Comparison of ENCODE assay signal across 1 cellular context in the genomic region with DNA sequence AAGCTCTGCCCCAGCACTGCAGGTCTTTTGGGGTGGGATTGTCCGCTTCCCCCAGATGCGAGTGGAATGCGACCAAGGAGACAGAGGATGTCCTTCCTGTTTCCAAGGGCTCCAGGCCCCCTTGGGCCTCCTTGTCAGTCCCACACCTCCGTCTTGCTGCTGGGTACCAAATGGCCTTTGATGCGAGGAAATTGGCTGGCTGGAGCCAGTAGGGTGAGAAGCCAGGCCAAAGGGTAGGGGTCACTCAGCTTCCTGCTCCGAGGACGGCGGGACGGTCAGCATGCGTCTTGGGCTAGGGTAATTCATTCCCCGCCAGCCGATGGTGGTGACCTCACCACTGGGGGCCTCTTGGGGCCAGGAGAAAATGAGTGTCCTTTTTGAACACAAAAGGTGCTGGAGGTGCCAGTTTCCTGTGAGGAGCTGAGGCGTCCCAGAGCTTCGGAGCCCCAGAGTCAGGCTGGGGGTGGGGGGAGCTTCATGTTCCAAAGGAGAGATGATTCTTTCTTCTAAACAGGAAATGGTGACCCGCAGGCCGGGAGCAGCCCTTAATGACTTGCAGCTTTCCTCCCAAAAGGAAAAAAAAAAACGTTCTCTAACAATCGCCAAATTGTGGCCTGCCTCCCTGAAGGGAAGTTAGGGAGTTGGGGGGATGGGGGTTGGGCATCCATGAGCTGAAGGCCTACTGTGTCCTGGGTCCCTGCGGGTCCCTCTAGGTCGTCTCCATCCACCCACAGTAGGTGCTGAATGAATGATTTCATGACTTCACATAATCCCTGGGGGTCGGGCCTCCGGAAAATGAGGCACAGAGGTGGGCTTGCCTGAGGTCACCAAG.
TF ChIP-seq lines count a peak whose summit lies in the region.

No MANE protein-coding gene starts in this region.

TF ChIP-seq in K562, 482 proteins besides CTCF, POLR2A, EP300 and RAD21 (continued from another document):
- TF ChIP-seq, protein P1, sequence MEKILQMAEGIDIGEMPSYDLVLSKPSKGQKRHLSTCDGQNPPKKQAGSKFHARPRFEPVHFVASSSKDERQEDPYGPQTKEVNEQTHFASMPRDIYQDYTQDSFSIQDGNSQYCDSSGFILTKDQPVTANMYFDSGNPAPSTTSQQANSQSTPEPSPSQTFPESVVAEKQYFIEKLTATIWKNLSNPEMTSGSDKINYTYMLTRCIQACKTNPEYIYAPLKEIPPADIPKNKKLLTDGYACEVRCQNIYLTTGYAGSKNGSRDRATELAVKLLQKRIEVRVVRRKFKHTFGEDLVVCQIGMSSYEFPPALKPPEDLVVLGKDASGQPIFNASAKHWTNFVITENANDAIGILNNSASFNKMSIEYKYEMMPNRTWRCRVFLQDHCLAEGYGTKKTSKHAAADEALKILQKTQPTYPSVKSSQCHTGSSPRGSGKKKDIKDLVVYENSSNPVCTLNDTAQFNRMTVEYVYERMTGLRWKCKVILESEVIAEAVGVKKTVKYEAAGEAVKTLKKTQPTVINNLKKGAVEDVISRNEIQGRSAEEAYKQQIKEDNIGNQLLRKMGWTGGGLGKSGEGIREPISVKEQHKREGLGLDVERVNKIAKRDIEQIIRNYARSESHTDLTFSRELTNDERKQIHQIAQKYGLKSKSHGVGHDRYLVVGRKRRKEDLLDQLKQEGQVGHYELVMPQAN (IDR thresholded peaks at IDR 0.05; ENCODE audit: borderline replicate concordance): no peak
- TF ChIP-seq, protein P2, sequence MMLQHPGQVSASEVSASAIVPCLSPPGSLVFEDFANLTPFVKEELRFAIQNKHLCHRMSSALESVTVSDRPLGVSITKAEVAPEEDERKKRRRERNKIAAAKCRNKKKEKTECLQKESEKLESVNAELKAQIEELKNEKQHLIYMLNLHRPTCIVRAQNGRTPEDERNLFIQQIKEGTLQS (IDR thresholded peaks at IDR 0.05): peak; percentile 89
- TF ChIP-seq, protein P2 (CRISPR knock-in tag; conservative IDR thresholded peaks at IDR 0.05): no peak
- TF ChIP-seq SAP30 (IDR thresholded peaks at IDR 0.05; ENCODE audit: borderline replicate concordance, insufficient read depth, low read depth, low read length, poor library complexity, severe bottlenecking) (no peak), ZZZ3 (IDR thresholded peaks at IDR 0.05) (no peak), ZNF766 (CRISPR knock-in tag; conservative IDR thresholded peaks at IDR 0.05) (peak; percentile 86), SMAD4 (CRISPR knock-in tag; conservative IDR thresholded peaks at IDR 0.05) (peak; percentile 64; the same call in 1 of the 2 replicates), E2F3 (CRISPR knock-in tag; IDR thresholded peaks at IDR 0.05) (0 out of 2 replicates have a peak, but pooled peaks have one; percentile 22), ZNF589 (CRISPR knock-in tag; IDR thresholded peaks at IDR 0.05; ENCODE audit: low read depth) (peak; percentile 77; the same call in 1 of the 2 replicates), DPF2 (IDR thresholded peaks at IDR 0.05) (peak; percentile 50; the same call in 1 of the 2 replicates), NCOA1 (IDR thresholded peaks at IDR 0.05; ENCODE audit: low read depth) (no peak), ZNF584 (CRISPR knock-in tag; IDR thresholded peaks at IDR 0.05; ENCODE audit: low read depth) (0 out of 2 replicates have a peak, but pooled peaks have one; percentile 56), ZSCAN29 (IDR thresholded peaks at IDR 0.05) (no peak)
- TF ChIP-seq, protein P3, sequence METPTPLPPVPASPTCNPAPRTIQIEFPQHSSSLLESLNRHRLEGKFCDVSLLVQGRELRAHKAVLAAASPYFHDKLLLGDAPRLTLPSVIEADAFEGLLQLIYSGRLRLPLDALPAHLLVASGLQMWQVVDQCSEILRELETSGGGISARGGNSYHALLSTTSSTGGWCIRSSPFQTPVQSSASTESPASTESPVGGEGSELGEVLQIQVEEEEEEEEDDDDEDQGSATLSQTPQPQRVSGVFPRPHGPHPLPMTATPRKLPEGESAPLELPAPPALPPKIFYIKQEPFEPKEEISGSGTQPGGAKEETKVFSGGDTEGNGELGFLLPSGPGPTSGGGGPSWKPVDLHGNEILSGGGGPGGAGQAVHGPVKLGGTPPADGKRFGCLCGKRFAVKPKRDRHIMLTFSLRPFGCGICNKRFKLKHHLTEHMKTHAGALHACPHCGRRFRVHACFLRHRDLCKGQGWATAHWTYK (CRISPR knock-in tag; IDR thresholded peaks at IDR 0.05): 0 out of 2 replicates have a peak, but pooled peaks have one; percentile 48
- TF ChIP-seq, protein P4, sequence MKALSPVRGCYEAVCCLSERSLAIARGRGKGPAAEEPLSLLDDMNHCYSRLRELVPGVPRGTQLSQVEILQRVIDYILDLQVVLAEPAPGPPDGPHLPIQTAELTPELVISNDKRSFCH (CRISPR knock-in tag; IDR thresholded peaks at IDR 0.05): no peak
- TF ChIP-seq, protein P4 (tag; IDR thresholded peaks at IDR 0.05): peak; percentile 64
- TF ChIP-seq, protein P5, sequence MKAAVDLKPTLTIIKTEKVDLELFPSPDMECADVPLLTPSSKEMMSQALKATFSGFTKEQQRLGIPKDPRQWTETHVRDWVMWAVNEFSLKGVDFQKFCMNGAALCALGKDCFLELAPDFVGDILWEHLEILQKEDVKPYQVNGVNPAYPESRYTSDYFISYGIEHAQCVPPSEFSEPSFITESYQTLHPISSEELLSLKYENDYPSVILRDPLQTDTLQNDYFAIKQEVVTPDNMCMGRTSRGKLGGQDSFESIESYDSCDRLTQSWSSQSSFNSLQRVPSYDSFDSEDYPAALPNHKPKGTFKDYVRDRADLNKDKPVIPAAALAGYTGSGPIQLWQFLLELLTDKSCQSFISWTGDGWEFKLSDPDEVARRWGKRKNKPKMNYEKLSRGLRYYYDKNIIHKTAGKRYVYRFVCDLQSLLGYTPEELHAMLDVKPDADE (conservative IDR thresholded peaks at IDR 0.05; ENCODE audit: control insufficient read depth, low read depth, low read length): peak; percentile 35; the same call in 1 of the 2 replicates
